ENCODE assay signal across 8 cellular contexts in the genomic region with DNA sequence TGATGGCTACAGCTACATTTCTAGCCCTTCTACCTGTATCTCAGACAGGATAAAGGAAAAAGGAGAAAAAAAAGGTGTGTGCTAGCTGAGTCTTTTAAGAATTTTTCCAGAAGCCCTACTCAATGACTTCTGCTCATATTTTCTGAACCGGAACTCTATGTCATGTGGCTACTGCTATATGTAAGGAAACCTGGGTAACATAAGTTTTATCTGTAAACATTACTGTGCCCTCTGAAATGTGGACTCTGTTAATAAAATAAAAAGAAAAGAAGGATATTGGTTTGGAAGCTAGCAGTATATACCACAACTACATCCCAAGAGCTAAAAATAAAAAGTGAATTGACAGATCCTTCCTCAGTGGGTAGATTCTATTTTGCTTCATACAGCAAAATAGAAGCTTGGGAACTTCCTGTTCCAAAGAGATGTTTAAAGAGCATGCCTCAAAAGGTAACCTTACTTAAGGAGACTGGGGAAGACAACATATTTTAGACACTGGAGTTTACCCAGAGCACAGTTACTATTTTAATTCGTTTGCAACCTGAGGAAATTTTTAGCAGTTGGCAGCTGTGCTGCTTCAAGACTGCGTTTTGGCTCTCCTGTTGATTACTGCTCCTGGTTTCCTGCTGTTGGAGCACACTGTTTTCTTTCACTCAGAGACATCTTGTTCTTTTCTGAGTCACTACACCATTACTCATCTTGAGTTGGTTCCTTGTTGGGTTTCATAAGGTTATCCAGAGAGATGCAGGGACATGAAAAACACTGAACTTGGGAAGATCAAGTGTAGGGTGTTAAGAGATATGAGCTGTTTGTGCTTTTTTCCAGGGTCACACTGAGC.
DNase-seq lines count a peak whose midpoint lies in the region; ATAC-seq and TF ChIP-seq lines count a peak whose summit lies in the region.

No MANE protein-coding gene starts in this region.

- H3K27me3 Mint-ChIP-seq in activated T-cell treated with anti-CD3 and anti-CD28 coated beads, Interleukin-2, amount 50 U/mL, for 72 hours (ENCODE audit: low read depth) = no peaks in the 10 kb centered on the region
- H3K27me3 Mint-ChIP-seq in Caco-2 (ENCODE audit: insufficient read depth, unreplicated experiment) = no peaks in the 10 kb centered on the region

- peaks cover 46% of the 10 kb centered on the region for H3K4me1 Mint-ChIP-seq in activated T-cell treated with anti-CD3 and anti-CD28 coated beads, Interleukin-2, amount 50 U/mL, for 72 hours (ENCODE audit: low read depth)
- no peaks in the 10 kb centered on the region for H3K4me1 Mint-ChIP-seq in Caco-2 (ENCODE audit: low read depth, unreplicated experiment)

- TF ChIP-seq CTCF in upper lobe of left lung (IDR thresholded peaks at IDR 0.05) = no peak
- TF ChIP-seq CTCF in Caco-2 (IDR thresholded peaks at IDR 0.05; ENCODE audit: insufficient read depth in 1 of 2, low read depth in 1 of 2, low read length in 1 of 2, severe bottlenecking in 1 of 2, unreplicated experiment in 1 of 2) = no peak

- POLR2A ChIA-PET in Caco-2 (lab: Charles Lee) = no interaction called here

- ATAC-seq in activated T-cell treated with anti-CD3 and anti-CD28 coated beads, Interleukin-2, amount 50 U/mL, for 72 hours (replicated peaks in 1 of 2) = peak; percentile 74 to 79
- ATAC-seq in upper lobe of left lung (ENCODE audit: low FRiP score in 2 of 2) (peak in 1 of 2 donors; percentile 91), GM18517 (IDR thresholded peaks at IDR 0.05; ENCODE audit: unreplicated experiment) (no peak)

- BruUV-seq in Caco-2 (replicated peaks; lab: Mats Ljungman, UMichigan) = no TSS peak

- CTCF ChIA-PET in Caco-2 (lab: Charles Lee) = no interaction called here

- H3K9me3 ChIP-seq in upper lobe of left lung = no peaks in the 10 kb centered on the region
- no peaks in the 10 kb centered on the region for H3K9me3 ChIP-seq in Caco-2

- peak overlapping the region; percentile 66 for H3K27ac Mint-ChIP-seq in activated T-cell treated with anti-CD3 and anti-CD28 coated beads, Interleukin-2, amount 50 U/mL, for 72 hours
- H3K27ac Mint-ChIP-seq in Caco-2 (ENCODE audit: unreplicated experiment) = no peak overlapping the region

- peak overlapping the region; percentile 13 to 69 (median 56) for H3K27ac ChIP-seq in upper lobe of left lung

- H3K4me1 ChIP-seq in upper lobe of left lung (peaks cover 13 to 25% (median 18%) of the 10 kb centered on the region in 4 donors), Caco-2 (peaks cover 6% of the 10 kb centered on the region; the same call in 1 of the 2 replicates)

- intact Hi-C loops in Caco-2 (cut with micrococcal nuclease; ENCODE audit: unreplicated experiment) = no loop called here

- 27 to 28% methylated on average over 3 of the region's 3 CpGs for WGBS in upper lobe of left lung, 2 donors

- DNase-seq in activated T-cell treated with anti-CD3 and anti-CD28 coated beads, Interleukin-2, amount 50 U/mL, for 72 hours = no peak
- DNase-seq in activated T-cell treated with anti-CD3 and anti-CD28 coated beads, Interleukin-2, amount 50 U/mL, for 48 hours = no peak
- DNase-seq in amniotic epithelial cell (ENCODE audit: low read depth) (peak; percentile 94), kidney glomerular epithelial cell (lab: John Stamatoyannopoulos, UW) (peak; percentile 69), upper lobe of left lung (peak in 1 of 2 donors; percentile 43), Caco-2 (no peak), NK-92 (lab: John Stamatoyannopoulos, UW; ENCODE audit: unreplicated experiment) (no peak)

- peak in 1 of 4 donors; percentile 29 for TF ChIP-seq POLR2A in upper lobe of left lung (IDR thresholded peaks at IDR 0.05)

- H3K36me3 ChIP-seq in upper lobe of left lung (no peaks in the 10 kb centered on the region), Caco-2 (ENCODE audit: control insufficient read depth, insufficient read depth, low read length) (no peaks in the 10 kb centered on the region)

- H3K4me3 ChIP-seq in upper lobe of left lung (no peak overlapping the region), Caco-2 (ENCODE audit: low read depth, low read length) (no peak overlapping the region)

- no peaks in the 10 kb centered on the region for H3K27me3 ChIP-seq in upper lobe of left lung
- no peaks in the 10 kb centered on the region for H3K27me3 ChIP-seq in Caco-2 (replicated peaks; ENCODE audit: control insufficient read depth, insufficient read depth, low read length)

- peak overlapping the region; percentile 6 to 37 for H3K4me3 Mint-ChIP-seq in activated T-cell treated with anti-CD3 and anti-CD28 coated beads, Interleukin-2, amount 50 U/mL, for 72 hours
- no peak overlapping the region for H3K4me3 Mint-ChIP-seq in Caco-2 (ENCODE audit: unreplicated experiment)

- peaks cover 8 to 11% of the 10 kb centered on the region in 2 donors for H3K36me3 Mint-ChIP-seq in activated T-cell treated with anti-CD3 and anti-CD28 coated beads, Interleukin-2, amount 50 U/mL, for 72 hours (ENCODE audit: insufficient read depth in 2 of 2)
- no peaks in the 10 kb centered on the region for H3K36me3 Mint-ChIP-seq in Caco-2 (ENCODE audit: insufficient read depth, unreplicated experiment)

- peak in 2 of 4 donors; percentile 61 to 94 for TF ChIP-seq EP300 in upper lobe of left lung (IDR thresholded peaks at IDR 0.05)

- peaks cover 0 to 3% of the 10 kb centered on the region in 2 donors for H3K9me3 Mint-ChIP-seq in activated T-cell treated with anti-CD3 and anti-CD28 coated beads, Interleukin-2, amount 50 U/mL, for 72 hours
- H3K9me3 Mint-ChIP-seq in Caco-2 (ENCODE audit: unreplicated experiment) = no peaks in the 10 kb centered on the region

Comparison
In these comparisons a context has a peak if more than half of its experiments do, and no peak if none do; other contexts are left out.
1. DNase-seq: peak in amniotic epithelial cell (single experiment) and kidney glomerular epithelial cell (single experiment); none in activated T-cell treated with anti-CD3 and anti-CD28 coated beads, Interleukin-2, amount 50 U/mL, for 72 hours (0 of 2), activated T-cell treated with anti-CD3 and anti-CD28 coated beads, Interleukin-2, amount 50 U/mL, for 48 hours (0 of 2), Caco-2 (0 of 2) and NK-92 (single experiment).